Comparison of ENCODE assay signal across 12 cellular contexts in the genomic region with DNA sequence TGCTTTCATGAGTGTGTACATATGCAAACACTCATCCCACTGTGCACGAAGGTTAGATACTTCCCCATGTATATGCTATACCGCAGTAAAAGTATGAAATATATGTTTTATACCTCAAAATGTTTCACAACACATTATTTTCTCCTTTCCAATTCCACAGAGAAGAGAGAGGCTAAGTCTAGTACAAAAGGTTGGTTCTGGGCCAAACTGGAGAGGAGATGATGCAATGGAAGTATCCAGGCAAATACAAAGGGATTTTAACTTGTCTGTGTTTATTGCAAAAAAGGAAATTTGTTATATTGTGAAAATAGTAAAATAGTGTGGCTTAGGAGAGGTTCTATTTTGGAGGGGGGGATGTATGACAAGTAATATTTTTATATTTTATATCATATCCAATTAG.
DNase-seq lines count a peak whose midpoint lies in the region; ATAC-seq and TF ChIP-seq lines count a peak whose summit lies in the region.
"Had no signal": no experiment of that assay in that cellular context is flagged by ENCODE, and none has a peak within 500 bp of the region (broad histone marks: within the 10 kb centered on the region; RNA-seq: fewer than 3 reads in every experiment).

No MANE protein-coding gene starts in this region.

- H3K23ac ChIP-seq in mesenchymal stem cell (ENCODE audit: low read length in 2 of 2) (no peak overlapping the region), neuronal stem cell (ENCODE audit: low read depth, low read length, poor library complexity) (no peak overlapping the region)

- H3K9ac ChIP-seq in mesenchymal stem cell (ENCODE audit: low read length) (no peak overlapping the region), neuronal stem cell (ENCODE audit: low read depth, low read length, poor library complexity) (no peak overlapping the region)

- H2BK120ac ChIP-seq in mesenchymal stem cell (ENCODE audit: low read depth, low read length) (no peak overlapping the region), neuronal stem cell (ENCODE audit: low read depth, low read length) (no peak overlapping the region)

- peaks cover 20 to 53% (median 44%) of the 10 kb centered on the region in 4 donors for H3K4me1 ChIP-seq in esophagus muscularis mucosa
- no peaks in the 10 kb centered on the region for H3K4me1 ChIP-seq in mesenchymal stem cell (ENCODE audit: control insufficient read depth, insufficient read depth, low read depth, low read length)
- H3K4me1 ChIP-seq in neuronal stem cell (ENCODE audit: control insufficient read depth in 2 of 2, insufficient read depth in 1 of 2, low read depth in 1 of 2, low read length in 2 of 2), result no peaks in the 10 kb centered on the region

- H2AFZ ChIP-seq in mesenchymal stem cell (ENCODE audit: low read depth, low read length) (no peak overlapping the region), neuronal stem cell (ENCODE audit: low read length) (no peak overlapping the region)

- no peaks in the 10 kb centered on the region for H3K27me3 Mint-ChIP-seq in natural killer cell (ENCODE audit: low read depth in 2 of 2)

- no peak overlapping the region for H3K4me2 ChIP-seq in mesenchymal stem cell (ENCODE audit: low read length, poor library complexity, severe bottlenecking)
- no peak overlapping the region for H3K4me2 ChIP-seq in neuronal stem cell (ENCODE audit: insufficient read depth, low read length, poor library complexity, severe bottlenecking)

- no peak for ATAC-seq in HG02610 (IDR thresholded peaks at IDR 0.05; ENCODE audit: unreplicated experiment)
- no peak for ATAC-seq in natural killer cell

- H3K9me3 ChIP-seq in esophagus muscularis mucosa (no peaks in the 10 kb centered on the region), mesenchymal stem cell (ENCODE audit: control insufficient read depth, low read length) (no peaks in the 10 kb centered on the region), neuronal stem cell (replicated peaks in 1 of 2; ENCODE audit: control insufficient read depth in 2 of 2, insufficient read depth in 1 of 2, low read depth in 1 of 2, low read length in 2 of 2) (no peaks in the 10 kb centered on the region)

- TF ChIP-seq EP300 in esophagus muscularis mucosa (IDR thresholded peaks at IDR 0.05), result no peak

- H3K36me3 ChIP-seq in esophagus muscularis mucosa (no peaks in the 10 kb centered on the region), mesenchymal stem cell (ENCODE audit: control insufficient read depth in 1 of 2, insufficient read depth in 2 of 2, low read depth in 1 of 2, low read length in 2 of 2) (no peaks in the 10 kb centered on the region), neuronal stem cell (replicated peaks in 1 of 2; ENCODE audit: control insufficient read depth in 2 of 2, insufficient read depth in 2 of 2, low read length in 2 of 2) (no peaks in the 10 kb centered on the region)

- peaks cover 34 to 47% of the 10 kb centered on the region in 2 donors for H3K4me1 Mint-ChIP-seq in natural killer cell
- H3K4me1 Mint-ChIP-seq: CD4-positive, CD25-positive, alpha-beta regulatory T cell had no signal

- H2BK12ac ChIP-seq in mesenchymal stem cell (ENCODE audit: low read length in 2 of 2), result no peak overlapping the region
- no peak overlapping the region for H2BK12ac ChIP-seq in neuronal stem cell (ENCODE audit: low read length)

- H3K4me3 ChIP-seq in AG10803 (ENCODE audit: low read length), result no peak overlapping the region
- H3K4me3 ChIP-seq in esophagus muscularis mucosa, result no peak overlapping the region
- H3K4me3 ChIP-seq in mesenchymal stem cell (ENCODE audit: insufficient read depth in 1 of 2, low read depth in 1 of 2, low read length in 2 of 2), result no peak overlapping the region
- no peak overlapping the region for H3K4me3 ChIP-seq in neuronal stem cell (ENCODE audit: low read length in 2 of 2)

- H3K4ac ChIP-seq in mesenchymal stem cell (ENCODE audit: low read depth in 1 of 2, low read length in 2 of 2), result no peak overlapping the region
- no peak overlapping the region for H3K4ac ChIP-seq in neuronal stem cell (ENCODE audit: low read length)

- H3K36me3 Mint-ChIP-seq in natural killer cell, result no peaks in the 10 kb centered on the region
- H3K36me3 Mint-ChIP-seq: CD4-positive, CD25-positive, alpha-beta regulatory T cell had no signal

- no peaks in the 10 kb centered on the region for H3K9me3 Mint-ChIP-seq in natural killer cell
- H3K9me3 Mint-ChIP-seq: CD4-positive, CD25-positive, alpha-beta regulatory T cell had no signal

- 68% methylated on average over 2 of the region's 2 CpGs for WGBS in esophagus muscularis mucosa
- WGBS in mesenchymal stem cell, result no CpG with 5 or more reads among the region's 2 CpGs
- WGBS in neuronal stem cell (ENCODE audit: extremely low coverage in 2 of 2, insufficient read length in 2 of 2, insufficient replicate concordance in 1 of 2), 2 donors, result no CpG with 5 or more reads among the region's 2 CpGs

- no peaks in the 10 kb centered on the region for H3K27me3 ChIP-seq in esophagus muscularis mucosa
- H3K27me3 ChIP-seq in mesenchymal stem cell (ENCODE audit: control insufficient read depth in 1 of 2, insufficient read depth in 1 of 2, low read length in 2 of 2), result no peaks in the 10 kb centered on the region
- no peaks in the 10 kb centered on the region for H3K27me3 ChIP-seq in neuronal stem cell (ENCODE audit: control insufficient read depth in 3 of 3, insufficient read depth in 3 of 3, low read depth in 1 of 3, low read length in 3 of 3)

- no peak overlapping the region for H4K8ac ChIP-seq in mesenchymal stem cell (ENCODE audit: low read length)
- no peak overlapping the region for H4K8ac ChIP-seq in neuronal stem cell (ENCODE audit: low read depth, low read length)

- H2AK5ac ChIP-seq in mesenchymal stem cell (ENCODE audit: low read length, severe bottlenecking), result no peak overlapping the region
- no peak overlapping the region for H2AK5ac ChIP-seq in neuronal stem cell (ENCODE audit: low read depth, low read length)

- H3K27ac Mint-ChIP-seq in natural killer cell, result no peak overlapping the region
- H3K27ac Mint-ChIP-seq: CD4-positive, CD25-positive, alpha-beta regulatory T cell had no signal

- H3K79me1 ChIP-seq in mesenchymal stem cell (replicated peaks; ENCODE audit: low read length, poor library complexity, severe bottlenecking) (no peaks in the 10 kb centered on the region), neuronal stem cell (ENCODE audit: low read depth, low read length) (no peaks in the 10 kb centered on the region)

- intact Hi-C loops in esophagus muscularis mucosa (cut with DNase I) (no loop called here), natural killer cell (cut with micrococcal nuclease) (no loop called here)

- H3K27ac ChIP-seq in esophagus muscularis mucosa (replicated peaks in 1 of 4) (peak overlapping the region; percentile 0 to 66 (median 45)), mesenchymal stem cell (ENCODE audit: low read length, poor library complexity, severe bottlenecking) (no peak overlapping the region), neuronal stem cell (replicated peaks; ENCODE audit: low read length) (no peak overlapping the region)

- peak; percentile 77 for DNase-seq in AG10803 (ENCODE audit: low read depth)
- peak; percentile 42 for DNase-seq in NCI-H446 treated with DMSO at 0.1 percent for 48 hours (lab: John Stamatoyannopoulos, UW)
- DNase-seq in esophagus muscularis mucosa (ENCODE audit: extremely low spot score), result no peak
- peak; percentile 53 for DNase-seq in mesenchymal stem cell
- DNase-seq in activated effector memory CD4-positive, alpha-beta T cell treated with Interleukin-2 at 50 U/mL for 16 hours, result no peak
- no peak for DNase-seq in natural killer cell
- no peak for DNase-seq in neuronal stem cell (ENCODE audit: low spot score)
- DNase-seq: activated CD8-positive, alpha-beta memory T cell treated with anti-CD3 and anti-CD28 coated beads, Interleukin-2, amount 50 U/mL, for 4 hours; CD4-positive, CD25-positive, alpha-beta regulatory T cell; central memory CD4-positive, alpha-beta T cell; T-helper 9 cell had no signal

- TF ChIP-seq CTCF in AG10803 (conservative IDR thresholded peaks at IDR 0.05; ENCODE audit: low read length) (no peak), esophagus muscularis mucosa (IDR thresholded peaks at IDR 0.05) (no peak), natural killer cell (IDR thresholded peaks at IDR 0.05) (no peak)

- H2BK5ac ChIP-seq in mesenchymal stem cell (ENCODE audit: low read depth, low read length, poor library complexity, severe bottlenecking), result no peak overlapping the region
- H2BK5ac ChIP-seq in neuronal stem cell (ENCODE audit: low read length), result no peak overlapping the region

- no peak overlapping the region for H3K4me3 Mint-ChIP-seq in natural killer cell
- H3K4me3 Mint-ChIP-seq: CD4-positive, CD25-positive, alpha-beta regulatory T cell had no signal

- no peak overlapping the region for H3K14ac ChIP-seq in mesenchymal stem cell (ENCODE audit: low read length in 2 of 2)
- H3K14ac ChIP-seq in neuronal stem cell (ENCODE audit: low read length), result no peak overlapping the region

- no peak for TF ChIP-seq POLR2A in esophagus muscularis mucosa (IDR thresholded peaks at IDR 0.05; ENCODE audit: low read depth)

- H2BK15ac ChIP-seq in mesenchymal stem cell (ENCODE audit: low read depth, poor library complexity, severe bottlenecking) (no peak overlapping the region), neuronal stem cell (ENCODE audit: low read length) (no peak overlapping the region)

- H4K91ac ChIP-seq in mesenchymal stem cell (ENCODE audit: low read length) (no peak overlapping the region), neuronal stem cell (ENCODE audit: low read depth, low read length, poor library complexity) (no peak overlapping the region)

- H3K18ac ChIP-seq in mesenchymal stem cell (ENCODE audit: low read depth in 1 of 2, low read length in 2 of 2), result peak overlapping the region in 1 of 2 experiments; percentile 24
- no peak overlapping the region for H3K18ac ChIP-seq in neuronal stem cell (ENCODE audit: low read length)

Comparison
In these comparisons a context has a peak if more than half of its experiments do, and no peak if none do; other contexts are left out.
1. DNase-seq: peak in AG10803 (single experiment), NCI-H446 treated with DMSO at 0.1 percent for 48 hours (single experiment) and mesenchymal stem cell (single experiment); none in esophagus muscularis mucosa (single experiment), activated effector memory CD4-positive, alpha-beta T cell treated with Interleukin-2 at 50 U/mL for 16 hours (single experiment), natural killer cell (single experiment) and neuronal stem cell (single experiment).
2. H3K27ac ChIP-seq: peak in esophagus muscularis mucosa (4 of 4); none in mesenchymal stem cell (single experiment) and neuronal stem cell (single experiment).